Comparison of ENCODE assay signal across 10 cellular contexts in genomic region chr12:89280833-89281533, GRCh38.
A peak's percentile ranks its signal among the peaks of the same experiment; 100 is the strongest.
DNase-seq lines count a peak whose midpoint lies in the region; ATAC-seq and TF ChIP-seq lines count a peak whose summit lies in the region.
"Had no signal": no experiment of that assay in that cellular context is flagged by ENCODE, and none has a peak within 500 bp of the region (broad histone marks: within the 10 kb centered on the region; RNA-seq: fewer than 3 reads in every experiment).

No MANE protein-coding gene starts in this region.

- H3K4me1 ChIP-seq in right atrium auricular region: peaks cover 0 to 8% of the 10 kb centered on the region in 2 donors
- peaks cover 4% of the 10 kb centered on the region for H3K4me1 ChIP-seq in right cardiac atrium (ENCODE audit: control insufficient read depth, insufficient read depth, low read length)

- peak; percentile 44 for DNase-seq in Right ventricle myocardium superior
- DNase-seq in right atrium auricular region (ENCODE audit: low spot score): no peak
- DNase-seq in SK-MEL-5 (ENCODE audit: low read depth, low spot score): peak; percentile 8
- peak in 2 of 3 donors; percentile 51 to 60 for DNase-seq in right cardiac atrium
- DNase-seq in 8988T: no peak
- no peak for DNase-seq in left colon
- DNase-seq in NCI-H2081 treated with DMSO at 0.1 percent for 48 hours (lab: John Stamatoyannopoulos, UW): no peak
- DNase-seq: cerebellar nuclear complex, SW 1271 had no signal

- no peaks in the 10 kb centered on the region for H3K36me3 ChIP-seq in right atrium auricular region

- H3K4me3 ChIP-seq in right atrium auricular region (no peak overlapping the region), right cardiac atrium (ENCODE audit: low read length) (no peak overlapping the region)

- TF ChIP-seq CTCF in right atrium auricular region (IDR thresholded peaks at IDR 0.05): no peak

- H3K27ac ChIP-seq in right atrium auricular region (no peak overlapping the region), right cardiac atrium (ENCODE audit: low read length) (no peak overlapping the region)

- intact Hi-C loops in Right ventricle myocardium superior (cut with DNase I) (no loop called here), right cardiac atrium (cut with DNase I) (no loop called here), left colon (cut with DNase I, micrococcal nuclease) (no loop called here)

- 42% methylated on average over 5 of the region's 5 CpGs for WGBS in right cardiac atrium

- peak; percentile 83 for ATAC-seq in Right ventricle myocardium superior (ENCODE audit: poor library complexity)
- ATAC-seq in right cardiac atrium: peak; percentile 54 to 84
- ATAC-seq in left colon: no peak
- ATAC-seq in HG03460 (IDR thresholded peaks at IDR 0.05; ENCODE audit: unreplicated experiment): no peak

- H3K9me3 ChIP-seq in right atrium auricular region: no peaks in the 10 kb centered on the region
- H3K9me3 ChIP-seq in right cardiac atrium (ENCODE audit: control insufficient read depth, low read length): no peaks in the 10 kb centered on the region

- no peaks in the 10 kb centered on the region for H3K27me3 ChIP-seq in right atrium auricular region
- no peaks in the 10 kb centered on the region for H3K27me3 ChIP-seq in right cardiac atrium (ENCODE audit: control insufficient read depth, insufficient read depth)

- in situ Hi-C loops in SK-MEL-5 (cut with HindIII; ENCODE audit: low pct_unique_long_range_greater_than_20kb, low sequenced_read_pairs): no loop called here

Comparison
In these comparisons a context has a peak if more than half of its experiments do, and no peak if none do; other contexts are left out.
1. DNase-seq: peak in Right ventricle myocardium superior (single experiment), SK-MEL-5 (single experiment) and right cardiac atrium (2 of 3); none in right atrium auricular region (single experiment), 8988T (single experiment), left colon (0 of 2) and NCI-H2081 treated with DMSO at 0.1 percent for 48 hours (single experiment).
2. ATAC-seq: peak in Right ventricle myocardium superior (single experiment) and right cardiac atrium (2 of 2); none in left colon (single experiment) and HG03460 (single experiment).